Comparison of ENCODE assay signal across 28 cellular contexts in genomic region chr2:185373226-185373625, GRCh38.
"Had no signal": no experiment of that assay in that cellular context is flagged by ENCODE, and none has a peak within 500 bp of the region (broad histone marks: within the 10 kb centered on the region; RNA-seq: fewer than 3 reads in every experiment).

No MANE protein-coding gene starts in this region.

- H3K27me3 ChIP-seq: adrenal gland, body of pancreas, dorsolateral prefrontal cortex, neural progenitor cell, sigmoid colon, transverse colon had no signal

- H3K9ac ChIP-seq: neural progenitor cell had no signal

- H3K27me3 Mint-ChIP-seq: activated CD4-positive, alpha-beta T cell treated with anti-CD3 and anti-CD28 coated beads for 36 hours; activated naive CD8-positive, alpha-beta T cell treated with anti-CD3 and anti-CD28 coated beads for 36 hours; memory B cell; stimulated activated naive B cell treated with anti-CD40 and anti-IgM and Interleukin-4, amounts not matched to agents 10 μg/mL and 1 μg/mL and 100 μg/mL, for 72 hours had no signal

- H3K4me2 ChIP-seq: neural progenitor cell had no signal

- H3K4me3 ChIP-seq: adrenal gland, body of pancreas, coronary artery, dorsolateral prefrontal cortex, neural progenitor cell, sigmoid colon, transverse colon had no signal

- H3K9me3 Mint-ChIP-seq: activated naive CD4-positive, alpha-beta T cell treated with anti-CD3 and anti-CD28 coated beads for 36 hours; activated naive CD8-positive, alpha-beta T cell treated with anti-CD3 and anti-CD28 coated beads for 36 hours; neural progenitor cell had no signal

- H3K27ac Mint-ChIP-seq: activated CD4-positive, alpha-beta T cell treated with anti-CD3 and anti-CD28 coated beads for 36 hours; activated naive CD4-positive, alpha-beta T cell treated with anti-CD3 and anti-CD28 coated beads for 36 hours; activated naive CD8-positive, alpha-beta T cell treated with anti-CD3 and anti-CD28 coated beads for 36 hours; memory B cell; natural killer cell; neural progenitor cell; stimulated activated naive B cell treated with anti-CD40 and anti-IgM and Interleukin-4, amounts not matched to agents 10 μg/mL and 1 μg/mL and 100 μg/mL, for 72 hours; T-helper 2 cell treated with Interferon-gamma antibody and Interleukin-4, amounts not matched to agents 5 μg/mL and 100 μg/mL, for 36 hours had no signal

- H3K4me3 Mint-ChIP-seq: activated CD4-positive, alpha-beta T cell treated with anti-CD3 and anti-CD28 coated beads for 36 hours; activated naive CD4-positive, alpha-beta T cell treated with anti-CD3 and anti-CD28 coated beads for 36 hours; activated naive CD8-positive, alpha-beta T cell treated with anti-CD3 and anti-CD28 coated beads for 36 hours; memory B cell; natural killer cell; neural progenitor cell; stimulated activated naive B cell treated with anti-CD40 and anti-IgM and Interleukin-4, amounts not matched to agents 10 μg/mL and 1 μg/mL and 100 μg/mL, for 72 hours; T-helper 2 cell treated with Interferon-gamma antibody and Interleukin-4, amounts not matched to agents 5 μg/mL and 100 μg/mL, for 36 hours had no signal

- H3K9me3 ChIP-seq: adrenal gland, body of pancreas, transverse colon had no signal

- DNase-seq: activated CD4-positive, alpha-beta T cell treated with anti-CD3 and anti-CD28 coated beads for 36 hours; activated CD4-positive, CD25-positive, alpha-beta regulatory T cell; activated CD8-positive, alpha-beta memory T cell treated with anti-CD3 and anti-CD28 coated beads for 24 hours; activated effector memory CD4-positive, alpha-beta T cell treated with anti-CD3 and anti-CD28 coated beads, Interleukin-2, amount 50 U/mL, for 16 hours; activated naive CD4-positive, alpha-beta T cell treated with anti-CD3 and anti-CD28 coated beads for 36 hours; activated naive CD8-positive, alpha-beta T cell treated with anti-CD3 and anti-CD28 coated beads for 36 hours; adrenal gland; aorta; body of pancreas; dorsolateral prefrontal cortex; effector memory CD4-positive, alpha-beta T cell; head of caudate nucleus; hippocampal formation; natural killer cell; occipital lobe; posterior cingulate gyrus; retina; sigmoid colon; small intestine; stimulated activated CD4-positive, alpha-beta T cell treated with anti-CD3 and anti-CD28 coated beads, Interleukin-4, amount 100 ng/mL, for 24 hours; stimulated activated naive B cell treated with anti-CD40 and anti-IgM and Interleukin-4, amounts not matched to agents 10 μg/mL and 1 μg/mL and 100 μg/mL, for 72 hours; T-helper 1 cell; transverse colon had no signal

- ATAC-seq: activated CD4-positive, alpha-beta T cell treated with anti-CD3 and anti-CD28 coated beads for 36 hours; natural killer cell; stimulated activated naive B cell treated with anti-CD40 and anti-IgM and Interleukin-4, amounts not matched to agents 10 μg/mL and 1 μg/mL and 100 μg/mL, for 72 hours had no signal

- FAIRE-seq: keratinocyte, small intestine had no signal

- H3K36me3 Mint-ChIP-seq: activated naive CD8-positive, alpha-beta T cell treated with anti-CD3 and anti-CD28 coated beads for 36 hours; memory B cell; natural killer cell; neural progenitor cell; stimulated activated naive B cell treated with anti-CD40 and anti-IgM and Interleukin-4, amounts not matched to agents 10 μg/mL and 1 μg/mL and 100 μg/mL, for 72 hours had no signal

- H3K4me1 ChIP-seq: adrenal gland, body of pancreas, neural progenitor cell, sigmoid colon had no signal

- H3K27ac ChIP-seq: adrenal gland, body of pancreas, coronary artery, dorsolateral prefrontal cortex, neural progenitor cell, sigmoid colon, transverse colon had no signal

- H2AFZ ChIP-seq: neural progenitor cell had no signal

- H3K4me1 Mint-ChIP-seq: activated CD4-positive, alpha-beta T cell treated with anti-CD3 and anti-CD28 coated beads for 36 hours; activated naive CD8-positive, alpha-beta T cell treated with anti-CD3 and anti-CD28 coated beads for 36 hours; memory B cell; natural killer cell; neural progenitor cell; stimulated activated naive B cell treated with anti-CD40 and anti-IgM and Interleukin-4, amounts not matched to agents 10 μg/mL and 1 μg/mL and 100 μg/mL, for 72 hours had no signal

- H3K36me3 ChIP-seq: adrenal gland, neural progenitor cell, sigmoid colon, transverse colon had no signal
